Comparison of ENCODE assay signal across 10 cellular contexts in genomic region chr22:29933619-29934018, GRCh38.
"Had no signal": no experiment of that assay in that cellular context is flagged by ENCODE, and none has a peak within 500 bp of the region (broad histone marks: within the 10 kb centered on the region; RNA-seq: fewer than 3 reads in every experiment).

No MANE protein-coding gene starts in this region.

- ATAC-seq: GM23338, K562 had no signal

- H2AFZ ChIP-seq: GM23338 had no signal

- H3K4me3 ChIP-seq: GM23338, K562 had no signal

- H3K4me2 ChIP-seq: GM23338 had no signal

- H3K27ac ChIP-seq: HL-60 had no signal

- FAIRE-seq: H1, H54, K562 had no signal

- DNase-seq: H9, HCEC 1CT, HFFc6, IMR-90, KG1 had no signal
